ENCODE assay signal across 12 cellular contexts in genomic region chr10:78331391-78331922, GRCh38.
DNase-seq lines count a peak whose midpoint lies in the region; ATAC-seq and TF ChIP-seq lines count a peak whose summit lies in the region.
"Had no signal": no experiment of that assay in that cellular context is flagged by ENCODE, and none has a peak within 500 bp of the region (broad histone marks: within the 10 kb centered on the region; RNA-seq: fewer than 3 reads in every experiment).

No MANE protein-coding gene starts in this region.

- H3K27me3 Mint-ChIP-seq in activated naive CD4-positive, alpha-beta T cell treated with anti-CD3 and anti-CD28 coated beads, Interleukin-2, amount 50 U/mL, for 24 hours: peaks cover 2% of the 10 kb centered on the region
- peaks cover 2% of the 10 kb centered on the region for H3K27me3 Mint-ChIP-seq in activated CD4-positive, alpha-beta memory T cell treated with anti-CD3 and anti-CD28 coated beads, Interleukin-2, amount 10 ng/mL, durations not matched to agents 7 days and 5 days

- CTCF ChIA-PET in activated CD4-positive, alpha-beta memory T cell treated with anti-CD3 and anti-CD28 coated beads, Interleukin-2, amount 10 ng/mL, durations not matched to agents 7 days and 5 days (lab: Charles Lee): no interaction called here

- H3K4me1 Mint-ChIP-seq in activated naive CD4-positive, alpha-beta T cell treated with anti-CD3 and anti-CD28 coated beads, Interleukin-2, amount 50 U/mL, for 24 hours: no peaks in the 10 kb centered on the region
- H3K4me1 Mint-ChIP-seq in activated CD4-positive, alpha-beta memory T cell treated with anti-CD3 and anti-CD28 coated beads, Interleukin-2, amount 10 ng/mL, durations not matched to agents 7 days and 5 days: no peaks in the 10 kb centered on the region

- ATAC-seq in activated naive CD4-positive, alpha-beta T cell treated with anti-CD3 and anti-CD28 coated beads, Interleukin-2, amount 50 U/mL, for 72 hours: no peak
- ATAC-seq in HG03571 (IDR thresholded peaks at IDR 0.05; ENCODE audit: unreplicated experiment): no peak
- ATAC-seq: Panc1 had no signal

- H3K27me3 ChIP-seq in esophagus (ENCODE audit: control insufficient read depth in 1 of 2, insufficient read depth in 2 of 2, low read length in 2 of 2) (no peaks in the 10 kb centered on the region), muscle layer of duodenum (ENCODE audit: low read depth, low read length) (no peaks in the 10 kb centered on the region)

- H3K9me3 ChIP-seq in esophagus (ENCODE audit: control insufficient read depth in 2 of 2, insufficient read depth in 1 of 2, low read depth in 1 of 2, low read length in 1 of 2) (peaks cover 0 to 10% of the 10 kb centered on the region in 2 donors), muscle layer of duodenum (ENCODE audit: control insufficient read depth in 1 of 2, low read length in 2 of 2) (peaks cover 0 to 3% of the 10 kb centered on the region in 2 donors)

- H3K36me3 ChIP-seq in esophagus (ENCODE audit: control insufficient read depth in 2 of 2, insufficient read depth in 2 of 2, low read length in 1 of 2) (no peaks in the 10 kb centered on the region), muscle layer of duodenum (ENCODE audit: control insufficient read depth in 1 of 2, insufficient read depth in 2 of 2, low read length in 2 of 2) (no peaks in the 10 kb centered on the region)

- peaks cover 2% of the 10 kb centered on the region for H3K36me3 Mint-ChIP-seq in activated naive CD4-positive, alpha-beta T cell treated with anti-CD3 and anti-CD28 coated beads, Interleukin-2, amount 50 U/mL, for 24 hours
- peaks cover 10% of the 10 kb centered on the region in 2 donors for H3K36me3 Mint-ChIP-seq in activated naive CD4-positive, alpha-beta T cell treated with anti-CD3 and anti-CD28 coated beads, Interleukin-2, amount 50 U/mL, for 72 hours
- H3K36me3 Mint-ChIP-seq in activated CD4-positive, alpha-beta memory T cell treated with anti-CD3 and anti-CD28 coated beads, Interleukin-2, amount 10 ng/mL, durations not matched to agents 7 days and 5 days (ENCODE audit: low read depth): peaks cover 3% of the 10 kb centered on the region

- WGBS in esophagus, 2 donors: 63 to 68% methylated on average over 6 of the region's 6 CpGs

- POLR2A ChIA-PET in activated CD4-positive, alpha-beta memory T cell treated with anti-CD3 and anti-CD28 coated beads, Interleukin-2, amount 10 ng/mL, durations not matched to agents 7 days and 5 days (lab: Charles Lee): no interaction called here

- H3K27ac Mint-ChIP-seq in activated naive CD4-positive, alpha-beta T cell treated with anti-CD3 and anti-CD28 coated beads, Interleukin-2, amount 50 U/mL, for 24 hours: peak overlapping the region; percentile 6
- H3K27ac Mint-ChIP-seq in activated naive CD4-positive, alpha-beta T cell treated with anti-CD3 and anti-CD28 coated beads, Interleukin-2, amount 50 U/mL, for 72 hours: peak overlapping the region in 1 of 2 donors; percentile 67
- H3K27ac Mint-ChIP-seq in activated CD4-positive, alpha-beta memory T cell treated with anti-CD3 and anti-CD28 coated beads, Interleukin-2, amount 10 ng/mL, durations not matched to agents 7 days and 5 days: no peak overlapping the region

- no peak overlapping the region for H3K4me3 Mint-ChIP-seq in activated naive CD4-positive, alpha-beta T cell treated with anti-CD3 and anti-CD28 coated beads, Interleukin-2, amount 50 U/mL, for 24 hours
- no peak overlapping the region for H3K4me3 Mint-ChIP-seq in activated CD4-positive, alpha-beta memory T cell treated with anti-CD3 and anti-CD28 coated beads, Interleukin-2, amount 10 ng/mL, durations not matched to agents 7 days and 5 days

- H3K4me1 ChIP-seq in esophagus (ENCODE audit: control insufficient read depth in 2 of 2, insufficient read depth in 2 of 2, low read length in 1 of 2): peaks cover 0 to 7% of the 10 kb centered on the region in 2 donors
- peaks cover 3 to 17% of the 10 kb centered on the region in 2 donors for H3K4me1 ChIP-seq in muscle layer of duodenum (ENCODE audit: control insufficient read depth in 1 of 2, insufficient read depth in 2 of 2, low read length in 2 of 2)

- H3K27ac ChIP-seq in esophagus (ENCODE audit: low read depth in 2 of 2, low read length in 1 of 2) (peak overlapping the region; percentile 3 to 15), muscle layer of duodenum (ENCODE audit: low read length) (peak overlapping the region; percentile 27)

- in situ Hi-C loops in GM13977 (cut with MboI; ENCODE audit: low pct_unique_long_range_greater_than_20kb, low sequenced_read_pairs, unreplicated experiment): no loop called here

- no peak for TF ChIP-seq CTCF in GM13977 (IDR thresholded peaks at IDR 0.05; ENCODE audit: extremely low read depth, insufficient read depth, missing control alignments)

- H3K9me3 Mint-ChIP-seq in activated naive CD4-positive, alpha-beta T cell treated with anti-CD3 and anti-CD28 coated beads, Interleukin-2, amount 50 U/mL, for 24 hours: peaks cover 12% of the 10 kb centered on the region
- H3K9me3 Mint-ChIP-seq in activated naive CD4-positive, alpha-beta T cell treated with anti-CD3 and anti-CD28 coated beads, Interleukin-2, amount 50 U/mL, for 72 hours: peaks cover 13 to 18% of the 10 kb centered on the region in 2 donors
- H3K9me3 Mint-ChIP-seq in activated CD4-positive, alpha-beta memory T cell treated with anti-CD3 and anti-CD28 coated beads, Interleukin-2, amount 10 ng/mL, durations not matched to agents 7 days and 5 days: peaks cover 13% of the 10 kb centered on the region

- H3K4me3 ChIP-seq in esophagus (ENCODE audit: low read depth in 1 of 2, low read length in 2 of 2) (no peak overlapping the region), muscle layer of duodenum (ENCODE audit: low read depth in 1 of 2, low read length in 2 of 2) (no peak overlapping the region)

- no peak for DNase-seq in activated naive CD4-positive, alpha-beta T cell treated with anti-CD3 and anti-CD28 coated beads, Interleukin-2, amount 50 U/mL, for 72 hours (ENCODE audit: low spot score in 2 of 2)
- DNase-seq in activated CD4-positive, alpha-beta memory T cell treated with anti-CD3 and anti-CD28 coated beads, Interleukin-2, amount 10 ng/mL, durations not matched to agents 7 days and 5 days: no peak
- DNase-seq in GM13977 (ENCODE audit: low spot score): no peak
- DNase-seq in activated T-cell treated with anti-CD3 and anti-CD28 coated beads, Interleukin-2, amount 50 U/mL, for 48 hours: no peak
- DNase-seq: activated CD4-positive, CD25-positive, alpha-beta regulatory T cell; activated gamma-delta T cell treated with Interleukin-2 at 50 U/mL for 16 hours; NCI-H1092 treated with DMSO at 0.1 percent for 48 hours had no signal
